In genomic region chr1:247647864-247648263, GRCh38 we compare ENCODE assay signal across 19 cellular contexts. TPM values are rescaled to one million over a fixed set of nuclear protein-coding genes. Genes with fewer than 3 reads are reported as not detected.
DNase-seq lines count a peak whose midpoint lies in the region; TF ChIP-seq lines count a peak whose summit lies in the region.
"Had no signal": no experiment of that assay in that cellular context is flagged by ENCODE, and none has a peak within 500 bp of the region (broad histone marks: within the 10 kb centered on the region; RNA-seq: fewer than 3 reads in every experiment).

No MANE protein-coding gene starts in this region.

- H3K36me3 ChIP-seq in colonic mucosa: no peaks in the 10 kb centered on the region
- H3K36me3 ChIP-seq: Peyer's patch had no signal

- no peak overlapping the region for H3K27ac ChIP-seq in colonic mucosa
- H3K27ac ChIP-seq: Peyer's patch, VCaP had no signal

- TF ChIP-seq CTCF in colonic mucosa (IDR thresholded peaks at IDR 0.05): no peak

- intact Hi-C loops in colonic mucosa (cut with DNase I): no loop called here

- DNase-seq in Daoy (ENCODE audit: low read depth) (peak; percentile 71), NCI-H128 (lab: John Stamatoyannopoulos, UW; ENCODE audit: unreplicated experiment) (peak; percentile 22), colonic mucosa (peak; percentile 70), pons (ENCODE audit: low spot score) (peak; percentile 18), NCI-H526 treated with DMSO at 0.1 percent for 48 hours (lab: John Stamatoyannopoulos, UW) (no peak), dedifferentiated amniotic fluid mesenchymal stem cell (ENCODE audit: extremely low spot score) (no peak)
- no peak for DNase-seq in central memory CD4-positive, alpha-beta T cell
- DNase-seq: C1 segment of cervical spinal cord; immature natural killer cell; nephron progenitor cell; Peyer's patch; stimulated activated CD4-positive, alpha-beta T cell treated with anti-CD3 and anti-CD28 coated beads, Interleukin-15, amount 100 ng/mL, for 24 hours; SW 1271 had no signal

- no peak overlapping the region for H3K4me3 ChIP-seq in colonic mucosa
- H3K4me3 ChIP-seq: Peyer's patch had no signal

- no peak overlapping the region for H3K9ac ChIP-seq in colonic mucosa (ENCODE audit: low read depth in 2 of 2, low read length in 2 of 2)

- H3K27me3 ChIP-seq in colonic mucosa: no peaks in the 10 kb centered on the region
- H3K27me3 ChIP-seq: Peyer's patch had no signal

- no peaks in the 10 kb centered on the region for H3K9me3 ChIP-seq in colonic mucosa
- H3K9me3 ChIP-seq: Peyer's patch had no signal

- H3K4me1 ChIP-seq in colonic mucosa: no peaks in the 10 kb centered on the region
- H3K4me1 ChIP-seq: Peyer's patch had no signal

RNA-seq across cellular contexts. Expression of gene OR13G1, which starts 31.7 kb away (rescaled TPM):
- total RNA-seq in Daoy (2014; rRNA removed; shearing (Covaris generic)): not detected in 2 replicates
- not detected for total RNA-seq in colonic mucosa
- total RNA-seq: activated CD8-positive, alpha-beta memory T cell treated with anti-CD3 and anti-CD28 coated beads for 36 hours; chondrocyte; frontal cortex; H4; Peyer's patch; renal cortical epithelial cell had no signal

RNA-seq across cellular contexts. Expression of gene OR2G3, which starts 42.5 kb away (rescaled TPM):
- total RNA-seq in Daoy (2014; rRNA removed; shearing (Covaris generic)): not detected in 2 replicates
- total RNA-seq in colonic mucosa: not detected
- total RNA-seq: activated CD8-positive, alpha-beta memory T cell treated with anti-CD3 and anti-CD28 coated beads for 36 hours; chondrocyte; frontal cortex; H4; Peyer's patch; renal cortical epithelial cell had no signal

RNA-seq across cellular contexts. Expression of gene OR2G2, which starts 59.7 kb away (rescaled TPM):
- total RNA-seq in Daoy (2014; rRNA removed; shearing (Covaris generic)): not detected in 2 replicates
- not detected for total RNA-seq in colonic mucosa
- total RNA-seq: activated CD8-positive, alpha-beta memory T cell treated with anti-CD3 and anti-CD28 coated beads for 36 hours; chondrocyte; frontal cortex; H4; Peyer's patch; renal cortical epithelial cell had no signal

Comparison
In these comparisons a context has a peak if more than half of its experiments do, and no peak if none do; other contexts are left out.
1. DNase-seq: peak in Daoy (single experiment), NCI-H128 (single experiment), colonic mucosa (single experiment) and pons (single experiment); none in central memory CD4-positive, alpha-beta T cell (single experiment), NCI-H526 treated with DMSO at 0.1 percent for 48 hours (single experiment) and dedifferentiated amniotic fluid mesenchymal stem cell (single experiment).